ENCODE assay signal across 1 cellular context in the genomic region with DNA sequence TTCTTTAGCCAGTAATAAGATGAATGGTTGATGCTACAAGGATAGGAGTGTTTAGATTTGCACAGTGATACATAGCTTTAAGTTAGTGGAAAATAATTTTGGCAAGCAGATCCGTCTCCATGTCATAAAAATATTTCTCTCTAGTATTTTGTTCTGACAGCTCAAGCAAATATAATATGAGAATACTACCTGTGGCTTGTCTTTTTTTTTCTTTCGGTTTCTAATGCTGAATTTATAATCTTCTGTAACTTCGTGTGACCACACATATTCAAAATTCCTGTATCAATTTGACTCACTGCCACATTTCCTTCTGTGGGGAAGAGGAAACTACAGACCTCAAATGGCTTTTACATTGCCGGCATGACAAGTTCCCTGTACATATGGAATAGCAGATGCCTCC.
TF ChIP-seq lines count a peak whose summit lies in the region.

No MANE protein-coding gene starts in this region.

TF ChIP-seq in WTC11, 78 proteins besides CTCF, POLR2A, EP300 and RAD21 (continued from another document):
- TF ChIP-seq, protein P1, sequence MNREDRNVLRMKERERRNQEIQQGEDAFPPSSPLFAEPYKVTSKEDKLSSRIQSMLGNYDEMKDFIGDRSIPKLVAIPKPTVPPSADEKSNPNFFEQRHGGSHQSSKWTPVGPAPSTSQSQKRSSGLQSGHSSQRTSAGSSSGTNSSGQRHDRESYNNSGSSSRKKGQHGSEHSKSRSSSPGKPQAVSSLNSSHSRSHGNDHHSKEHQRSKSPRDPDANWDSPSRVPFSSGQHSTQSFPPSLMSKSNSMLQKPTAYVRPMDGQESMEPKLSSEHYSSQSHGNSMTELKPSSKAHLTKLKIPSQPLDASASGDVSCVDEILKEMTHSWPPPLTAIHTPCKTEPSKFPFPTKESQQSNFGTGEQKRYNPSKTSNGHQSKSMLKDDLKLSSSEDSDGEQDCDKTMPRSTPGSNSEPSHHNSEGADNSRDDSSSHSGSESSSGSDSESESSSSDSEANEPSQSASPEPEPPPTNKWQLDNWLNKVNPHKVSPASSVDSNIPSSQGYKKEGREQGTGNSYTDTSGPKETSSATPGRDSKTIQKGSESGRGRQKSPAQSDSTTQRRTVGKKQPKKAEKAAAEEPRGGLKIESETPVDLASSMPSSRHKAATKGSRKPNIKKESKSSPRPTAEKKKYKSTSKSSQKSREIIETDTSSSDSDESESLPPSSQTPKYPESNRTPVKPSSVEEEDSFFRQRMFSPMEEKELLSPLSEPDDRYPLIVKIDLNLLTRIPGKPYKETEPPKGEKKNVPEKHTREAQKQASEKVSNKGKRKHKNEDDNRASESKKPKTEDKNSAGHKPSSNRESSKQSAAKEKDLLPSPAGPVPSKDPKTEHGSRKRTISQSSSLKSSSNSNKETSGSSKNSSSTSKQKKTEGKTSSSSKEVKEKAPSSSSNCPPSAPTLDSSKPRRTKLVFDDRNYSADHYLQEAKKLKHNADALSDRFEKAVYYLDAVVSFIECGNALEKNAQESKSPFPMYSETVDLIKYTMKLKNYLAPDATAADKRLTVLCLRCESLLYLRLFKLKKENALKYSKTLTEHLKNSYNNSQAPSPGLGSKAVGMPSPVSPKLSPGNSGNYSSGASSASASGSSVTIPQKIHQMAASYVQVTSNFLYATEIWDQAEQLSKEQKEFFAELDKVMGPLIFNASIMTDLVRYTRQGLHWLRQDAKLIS (CRISPR knock-in tag; IDR thresholded peaks at IDR 0.05; ENCODE audit: borderline replicate concordance): no peak
- TF ChIP-seq ZNF232 (CRISPR knock-in tag; IDR thresholded peaks at IDR 0.05) (no peak), MYBL2 (CRISPR knock-in tag; IDR thresholded peaks at IDR 0.05) (no peak)
- TF ChIP-seq, protein P2, sequence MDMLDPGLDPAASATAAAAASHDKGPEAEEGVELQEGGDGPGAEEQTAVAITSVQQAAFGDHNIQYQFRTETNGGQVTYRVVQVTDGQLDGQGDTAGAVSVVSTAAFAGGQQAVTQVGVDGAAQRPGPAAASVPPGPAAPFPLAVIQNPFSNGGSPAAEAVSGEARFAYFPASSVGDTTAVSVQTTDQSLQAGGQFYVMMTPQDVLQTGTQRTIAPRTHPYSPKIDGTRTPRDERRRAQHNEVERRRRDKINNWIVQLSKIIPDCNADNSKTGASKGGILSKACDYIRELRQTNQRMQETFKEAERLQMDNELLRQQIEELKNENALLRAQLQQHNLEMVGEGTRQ (CRISPR knock-in tag; IDR thresholded peaks at IDR 0.05): no peak
TF ChIP-seq in WTC11: peak in this region for 0.
